13 cellular contexts compared by ENCODE assay signal in the genomic region with DNA sequence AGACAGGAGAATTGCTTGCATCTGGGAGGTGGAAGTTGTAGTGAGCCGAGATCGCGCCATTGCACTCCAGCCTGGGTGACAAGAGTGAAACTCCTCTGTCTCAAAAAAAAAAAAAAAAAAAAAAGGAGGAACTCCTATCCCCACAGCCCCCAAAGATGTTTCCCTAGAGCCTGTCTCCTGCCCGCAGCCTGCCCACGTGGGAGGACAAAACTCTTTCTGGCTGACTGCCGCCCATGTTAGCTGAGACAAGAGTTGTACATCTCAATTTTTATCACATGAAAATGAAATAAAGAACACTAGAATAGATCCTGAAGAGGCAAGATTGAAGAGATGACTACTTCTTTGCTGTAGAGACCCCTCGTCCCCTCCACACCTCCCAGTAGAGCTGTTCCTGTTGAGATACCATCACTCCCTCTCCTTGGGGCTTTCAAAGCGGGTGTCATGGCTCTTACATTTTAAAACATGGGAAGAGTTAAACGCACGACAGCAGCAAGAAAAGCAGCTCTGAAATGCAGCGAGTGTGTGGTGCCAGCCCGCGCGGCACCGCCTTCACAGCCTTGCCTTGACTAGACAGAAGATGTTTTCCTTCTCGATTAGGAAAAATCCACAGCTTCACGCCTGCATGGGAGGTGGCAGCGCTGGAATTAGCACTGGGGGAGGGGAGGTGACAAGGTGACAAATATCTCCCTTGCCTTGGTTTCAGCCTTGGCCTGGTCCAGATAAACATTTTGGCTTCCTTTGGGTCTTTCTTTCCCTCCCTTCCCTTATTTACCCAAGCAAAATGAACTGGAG.
"Had no signal": no experiment of that assay in that cellular context is flagged by ENCODE, and none has a peak within 500 bp of the region (broad histone marks: within the 10 kb centered on the region; RNA-seq: fewer than 3 reads in every experiment).

No MANE protein-coding gene starts in this region.

- H3K4me1 ChIP-seq: esophagus squamous epithelium, upper lobe of right lung had no signal

- DNase-seq: activated B cell treated with CpG ODN at 0.5 μM for 24 hours; activated CD4-positive, alpha-beta T cell treated with anti-CD3 and anti-CD28 coated beads, Interleukin-2, amount 10 ng/mL, durations not matched to agents 24 days and 14 days; activated naive CD4-positive, alpha-beta T cell treated with anti-CD3 and anti-CD28 coated beads, Interleukin-2, amount 50 U/mL, for 16 hours; activated T-cell treated with anti-CD3 and anti-CD28 coated beads for 4 hours; esophagus squamous epithelium; foreskin fibroblast; naive B cell; stimulated activated CD4-positive, alpha-beta T cell treated with anti-CD3 and anti-CD28 coated beads, Interleukin-2, amount 100 ng/mL, for 24 hours; stimulated activated naive CD4-positive, alpha-beta T cell; T-helper 17 cell; upper lobe of right lung had no signal

- ATAC-seq: sciatic nerve, T-helper 17 cell, upper lobe of right lung had no signal

- H3K9me3 ChIP-seq: neutrophil, upper lobe of right lung had no signal

- H3K4me3 ChIP-seq: esophagus squamous epithelium, upper lobe of right lung had no signal

- H3K36me3 ChIP-seq: esophagus squamous epithelium, neutrophil, upper lobe of right lung had no signal
